ENCODE assay signal across 19 cellular contexts in genomic region chr5:45113726-45114125, GRCh38.
DNase-seq lines count a peak whose midpoint lies in the region; ATAC-seq and TF ChIP-seq lines count a peak whose summit lies in the region.
"Had no signal": no experiment of that assay in that cellular context is flagged by ENCODE, and none has a peak within 500 bp of the region (broad histone marks: within the 10 kb centered on the region; RNA-seq: fewer than 3 reads in every experiment).

No MANE protein-coding gene starts in this region.

- DNase-seq in GM04503 (ENCODE audit: low read depth) (peak; percentile 0), NB4 (ENCODE audit: low read depth) (peak; percentile 3), astrocyte of the hippocampus (ENCODE audit: low read depth, low spot score) (peak; percentile 18), mesendoderm (no peak), DMS53 treated with DMSO at 0.1 percent for 48 hours (lab: John Stamatoyannopoulos, UW; ENCODE audit: unreplicated experiment) (no peak), SK-N-DZ (ENCODE audit: low spot score) (no peak)
- DNase-seq in activated naive CD4-positive, alpha-beta T cell treated with anti-CD3 and anti-CD28 coated beads for 36 hours = no peak
- DNase-seq: CD8-positive, alpha-beta T cell; DND-41; GF-D8; GOT3; NCI-H1048; NCI-H2107; NCI-H446; NCI-H748 treated with DMSO at 0.1 percent for 48 hours; PC-3; SHP77 had no signal

- no peaks in the 10 kb centered on the region for H3K79me1 ChIP-seq in mesendoderm (ENCODE audit: low read length)

- H3K4ac ChIP-seq in mesendoderm (ENCODE audit: low read depth, low read length) = no peak overlapping the region

- H4K5ac ChIP-seq in mesendoderm (ENCODE audit: low read length) = no peak overlapping the region

- H3K27me3 Mint-ChIP-seq in activated naive CD4-positive, alpha-beta T cell treated with anti-CD3 and anti-CD28 coated beads for 36 hours (ENCODE audit: low read depth) = no peaks in the 10 kb centered on the region
- H3K27me3 Mint-ChIP-seq: IgD-negative memory B cell had no signal

- TF ChIP-seq POLR2A in NB4 (IDR thresholded peaks at IDR 0.05; ENCODE audit: extremely low read depth, insufficient read length) = no peak

- H3K4me2 ChIP-seq in mesendoderm (ENCODE audit: low read length) = no peak overlapping the region

- no peak overlapping the region for H2BK15ac ChIP-seq in mesendoderm (replicated peaks; ENCODE audit: low read depth)

- H3K4me1 ChIP-seq in mesendoderm (ENCODE audit: control insufficient read depth, low read depth, low read length) = peaks cover 6% of the 10 kb centered on the region

- no peak overlapping the region for H3K9ac ChIP-seq in mesendoderm (ENCODE audit: low read length)

- H3K27ac ChIP-seq in mesendoderm (ENCODE audit: low read depth, low read length) = no peak overlapping the region

- H3K27ac Mint-ChIP-seq in activated naive CD4-positive, alpha-beta T cell treated with anti-CD3 and anti-CD28 coated beads for 36 hours = no peak overlapping the region
- H3K27ac Mint-ChIP-seq: CD8-positive, alpha-beta T cell; IgD-negative memory B cell had no signal

- H3K79me2 ChIP-seq in mesendoderm (ENCODE audit: control insufficient read depth, insufficient read depth, low read length) = no peaks in the 10 kb centered on the region

- no peak for ATAC-seq in GM18861 (IDR thresholded peaks at IDR 0.05; ENCODE audit: unreplicated experiment)
- ATAC-seq: CD8-positive, alpha-beta T cell; PC-3 had no signal

- WGBS in mesendoderm (ENCODE audit: extremely low coverage, insufficient coverage, low lambda C conversion rate) = no CpG with 5 or more reads among the region's 2 CpGs

- no peak for TF ChIP-seq CTCF in NB4 (IDR thresholded peaks at IDR 0.05; ENCODE audit: low read depth, low read length)

- no peak overlapping the region for H3K4me3 Mint-ChIP-seq in activated naive CD4-positive, alpha-beta T cell treated with anti-CD3 and anti-CD28 coated beads for 36 hours
- H3K4me3 Mint-ChIP-seq: CD8-positive, alpha-beta T cell; IgD-negative memory B cell had no signal

- intact Hi-C loops in activated naive CD4-positive, alpha-beta T cell treated with anti-CD3 and anti-CD28 coated beads for 36 hours (cut with micrococcal nuclease) = no loop called here

- no peaks in the 10 kb centered on the region for H3K4me1 Mint-ChIP-seq in activated naive CD4-positive, alpha-beta T cell treated with anti-CD3 and anti-CD28 coated beads for 36 hours (ENCODE audit: low read depth)
- H3K4me1 Mint-ChIP-seq: IgD-negative memory B cell had no signal

- H2AK5ac ChIP-seq in mesendoderm (ENCODE audit: low read length) = no peak overlapping the region

- no peaks in the 10 kb centered on the region for H3K36me3 Mint-ChIP-seq in activated naive CD4-positive, alpha-beta T cell treated with anti-CD3 and anti-CD28 coated beads for 36 hours (ENCODE audit: low read depth)
- H3K36me3 Mint-ChIP-seq: CD8-positive, alpha-beta T cell; IgD-negative memory B cell had no signal

- H4K8ac ChIP-seq in mesendoderm (ENCODE audit: low read depth, low read length) = no peak overlapping the region

- no peak overlapping the region for H2BK5ac ChIP-seq in mesendoderm (ENCODE audit: low read length)

- peaks cover 2% of the 10 kb centered on the region for H3K9me3 Mint-ChIP-seq in activated naive CD4-positive, alpha-beta T cell treated with anti-CD3 and anti-CD28 coated beads for 36 hours

- H3K56ac ChIP-seq in mesendoderm (ENCODE audit: low read length) = no peak overlapping the region

- peak overlapping the region; percentile 38 for H2BK120ac ChIP-seq in mesendoderm (ENCODE audit: low read depth, low read length)

- H3K18ac ChIP-seq in mesendoderm (ENCODE audit: low read length) = no peak overlapping the region

- CTCF ChIA-PET in activated naive CD4-positive, alpha-beta T cell treated with anti-CD3 and anti-CD28 coated beads for 36 hours (lab: Charles Lee) = no interaction called here

- H3K4me3 ChIP-seq in NB4 (ENCODE audit: low read depth, low read length) (no peak overlapping the region), mesendoderm (ENCODE audit: low read length) (no peak overlapping the region)

- H3K23ac ChIP-seq in mesendoderm (ENCODE audit: low read length) = no peak overlapping the region

- no peaks in the 10 kb centered on the region for H3K36me3 ChIP-seq in mesendoderm (ENCODE audit: control insufficient read depth, insufficient read depth, low read length)

- H3K27me3 ChIP-seq in mesendoderm (ENCODE audit: insufficient read depth, low read length, poor library complexity) = no peaks in the 10 kb centered on the region

Comparison
In these comparisons a context has a peak if more than half of its experiments do, and no peak if none do; other contexts are left out.
1. DNase-seq: peak in GM04503 (single experiment), NB4 (single experiment) and astrocyte of the hippocampus (single experiment); none in mesendoderm (single experiment), DMS53 treated with DMSO at 0.1 percent for 48 hours (single experiment), SK-N-DZ (single experiment) and activated naive CD4-positive, alpha-beta T cell treated with anti-CD3 and anti-CD28 coated beads for 36 hours (single experiment).